In genomic region chr1:15702722-15703550, GRCh38 we compare ENCODE assay signal across 8 cellular contexts. TPM values are rescaled to one million over a fixed set of nuclear protein-coding genes. Genes with fewer than 3 reads are reported as not detected.
DNase-seq lines count a peak whose midpoint lies in the region; ATAC-seq and TF ChIP-seq lines count a peak whose summit lies in the region.

No MANE protein-coding gene starts in this region.

- H3K9me3 ChIP-seq in WERI-Rb-1 (ENCODE audit: severe bottlenecking) (no peaks in the 10 kb centered on the region), prostate gland (no peaks in the 10 kb centered on the region)
- no peaks in the 10 kb centered on the region for H3K9me3 ChIP-seq in CD4-positive, alpha-beta memory T cell (ENCODE audit: control insufficient read depth in 1 of 2, low read length in 2 of 2)

- H3K4me3 ChIP-seq in WERI-Rb-1 (ENCODE audit: low read depth, low read length) (no peak overlapping the region), prostate gland (no peak overlapping the region)
- H3K4me3 ChIP-seq in CD4-positive, alpha-beta memory T cell (ENCODE audit: low read length in 2 of 2): no peak overlapping the region

- peaks cover 27% of the 10 kb centered on the region for H3K4me1 Mint-ChIP-seq in glutamatergic neuron (ENCODE audit: low read depth, unreplicated experiment)
- H3K4me1 Mint-ChIP-seq in CD4-positive, alpha-beta memory T cell: peaks cover 8 to 34% (median 11%) of the 10 kb centered on the region in 4 donors
- peaks cover 5% of the 10 kb centered on the region for H3K4me1 Mint-ChIP-seq in activated CD8-positive, alpha-beta memory T cell treated with anti-CD3 and anti-CD28 coated beads, Interleukin-2, amount 10 ng/mL, durations not matched to agents 7 days and 5 days

- H3K36me3 ChIP-seq in WERI-Rb-1: peaks cover 13% of the 10 kb centered on the region
- no peaks in the 10 kb centered on the region for H3K36me3 ChIP-seq in prostate gland
- H3K36me3 ChIP-seq in CD4-positive, alpha-beta memory T cell (ENCODE audit: insufficient read depth, low read length): peaks cover 3% of the 10 kb centered on the region

- ATAC-seq in activated CD8-positive, alpha-beta memory T cell treated with anti-CD3 and anti-CD28 coated beads, Interleukin-2, amount 10 ng/mL, durations not matched to agents 7 days and 5 days: no peak
- ATAC-seq in HG02571 (IDR thresholded peaks at IDR 0.05; ENCODE audit: unreplicated experiment) (no peak), GM18870 (IDR thresholded peaks at IDR 0.05; ENCODE audit: unreplicated experiment) (no peak)

- no peaks in the 10 kb centered on the region for H3K36me3 Mint-ChIP-seq in glutamatergic neuron (ENCODE audit: unreplicated experiment)
- peaks cover 5 to 12% of the 10 kb centered on the region in 2 donors for H3K36me3 Mint-ChIP-seq in CD4-positive, alpha-beta memory T cell
- peaks cover 14% of the 10 kb centered on the region for H3K36me3 Mint-ChIP-seq in activated CD8-positive, alpha-beta memory T cell treated with anti-CD3 and anti-CD28 coated beads, Interleukin-2, amount 10 ng/mL, durations not matched to agents 7 days and 5 days

- H3K27ac ChIP-seq in WERI-Rb-1 (peak overlapping the region; percentile 5; the same call in 1 of the 2 replicates), prostate gland (peak overlapping the region; percentile 68 to 71)
- H3K27ac ChIP-seq in CD4-positive, alpha-beta memory T cell (ENCODE audit: low read depth, low read length): no peak overlapping the region

- H3K4me3 Mint-ChIP-seq in glutamatergic neuron (ENCODE audit: unreplicated experiment): peak overlapping the region; percentile 78
- H3K4me3 Mint-ChIP-seq in CD4-positive, alpha-beta memory T cell: no peak overlapping the region
- H3K4me3 Mint-ChIP-seq in activated CD8-positive, alpha-beta memory T cell treated with anti-CD3 and anti-CD28 coated beads, Interleukin-2, amount 10 ng/mL, durations not matched to agents 7 days and 5 days: no peak overlapping the region

- intact Hi-C loops in prostate gland (cut with DNase I): loop anchor here (5.0 kb wide), 1 partner anchor 86 kb away; the partner anchor contains the start of gene DDI2
- intact Hi-C loops in CD4-positive, alpha-beta memory T cell (cut with micrococcal nuclease): no loop called here

- peak; percentile 61 for TF ChIP-seq CTCF in WERI-Rb-1 (IDR thresholded peaks at IDR 0.05; ENCODE audit: low read depth, low read length)
- no peak for TF ChIP-seq CTCF in glutamatergic neuron (IDR thresholded peaks at IDR 0.05; ENCODE audit: partially characterized antibody, unreplicated experiment)
- TF ChIP-seq CTCF in prostate gland (IDR thresholded peaks at IDR 0.05): peak in 1 of 4 experiments; percentile 27

- H3K27me3 Mint-ChIP-seq in glutamatergic neuron (ENCODE audit: unreplicated experiment): peaks cover 4% of the 10 kb centered on the region
- no peaks in the 10 kb centered on the region for H3K27me3 Mint-ChIP-seq in CD4-positive, alpha-beta memory T cell
- no peaks in the 10 kb centered on the region for H3K27me3 Mint-ChIP-seq in activated CD8-positive, alpha-beta memory T cell treated with anti-CD3 and anti-CD28 coated beads, Interleukin-2, amount 10 ng/mL, durations not matched to agents 7 days and 5 days

- CTCF ChIA-PET in CD4-positive, alpha-beta memory T cell (lab: Charles Lee; ENCODE audit: partially characterized antibody): interaction anchor here (0.7 kb wide), 2 partner anchors 124 to 187 kb away, joined by 3 to 4 read pairs; no protein-coding TSS in a partner anchor
- CTCF ChIA-PET in activated CD8-positive, alpha-beta memory T cell treated with anti-CD3 and anti-CD28 coated beads, Interleukin-2, amount 10 ng/mL, durations not matched to agents 7 days and 5 days (lab: Charles Lee): interaction anchor here (0.7 kb wide), 1 partner anchor 235 kb away, joined by 4 read pairs; no protein-coding TSS in a partner anchor

- peak overlapping the region; percentile 74 for H3K27ac Mint-ChIP-seq in glutamatergic neuron (ENCODE audit: unreplicated experiment)
- no peak overlapping the region for H3K27ac Mint-ChIP-seq in CD4-positive, alpha-beta memory T cell
- no peak overlapping the region for H3K27ac Mint-ChIP-seq in activated CD8-positive, alpha-beta memory T cell treated with anti-CD3 and anti-CD28 coated beads, Interleukin-2, amount 10 ng/mL, durations not matched to agents 7 days and 5 days

- DNase-seq in EL (peak; percentile 23), WERI-Rb-1 (peak; percentile 57), glutamatergic neuron (no peak), prostate gland (ENCODE audit: low spot score) (no peak)
- no peak for DNase-seq in CD4-positive, alpha-beta memory T cell
- no peak for DNase-seq in activated CD8-positive, alpha-beta memory T cell treated with anti-CD3 and anti-CD28 coated beads, Interleukin-2, amount 10 ng/mL, durations not matched to agents 7 days and 5 days

- H3K9me3 Mint-ChIP-seq in glutamatergic neuron (ENCODE audit: unreplicated experiment): peaks cover 12% of the 10 kb centered on the region
- H3K9me3 Mint-ChIP-seq in CD4-positive, alpha-beta memory T cell: peaks cover 0 to 1% (median 0%) of the 10 kb centered on the region in 8 donors
- no peaks in the 10 kb centered on the region for H3K9me3 Mint-ChIP-seq in activated CD8-positive, alpha-beta memory T cell treated with anti-CD3 and anti-CD28 coated beads, Interleukin-2, amount 10 ng/mL, durations not matched to agents 7 days and 5 days (ENCODE audit: low read depth)

- no peaks in the 10 kb centered on the region for H3K4me1 ChIP-seq in prostate gland (replicated peaks)
- peaks cover under 1% of the 10 kb centered on the region for H3K4me1 ChIP-seq in CD4-positive, alpha-beta memory T cell (ENCODE audit: insufficient read depth, low read length)

- H3K27me3 ChIP-seq in WERI-Rb-1 (ENCODE audit: insufficient read depth, low read depth, severe bottlenecking) (no peaks in the 10 kb centered on the region), prostate gland (replicated peaks; ENCODE audit: insufficient read depth) (no peaks in the 10 kb centered on the region)
- no peaks in the 10 kb centered on the region for H3K27me3 ChIP-seq in CD4-positive, alpha-beta memory T cell (ENCODE audit: insufficient read depth, low read length)

- POLR2A ChIA-PET in CD4-positive, alpha-beta memory T cell (lab: Charles Lee; ENCODE audit: partially characterized antibody): no interaction called here

- 56% methylated on average over 19 of the region's 19 CpGs for WGBS in prostate gland

- no peak for TF ChIP-seq POLR2A in prostate gland (IDR thresholded peaks at IDR 0.05)

RNA-seq across cellular contexts. Expression of gene PLEKHM2, which starts 18.8 kb away (rescaled TPM):
- total RNA-seq in glutamatergic neuron (ENCODE audit: unreplicated experiment): 66.9 TPM
- 10 to 100 TPM; 29.0 to 60.4 TPM for total RNA-seq in prostate gland
- 10 to 100 TPM; 53.1 to 59.8 TPM for total RNA-seq in CD4-positive, alpha-beta memory T cell
- 1 to 10 TPM; 2.0 to 8.8 TPM for polyA plus RNA-seq in CD4-positive, alpha-beta memory T cell
- 10 to 100 TPM; 55.7 to 63.2 TPM for total RNA-seq in activated CD8-positive, alpha-beta memory T cell treated with anti-CD3 and anti-CD28 coated beads, Interleukin-2, amount 10 ng/mL, durations not matched to agents 7 days and 5 days

RNA-seq across cellular contexts. Expression of gene SLC25A34, which starts 33.1 kb away (rescaled TPM):
- 4.1 TPM for total RNA-seq in glutamatergic neuron (ENCODE audit: unreplicated experiment)
- total RNA-seq in prostate gland: 1 to 10 TPM; 1.1 to 1.4 TPM
- total RNA-seq in CD4-positive, alpha-beta memory T cell: 1 to 10 TPM; 2.2 to 4.2 TPM
- under 1 TPM in 1 of 2 donors, not detected in 1; 0.08 TPM for polyA plus RNA-seq in CD4-positive, alpha-beta memory T cell
- total RNA-seq in activated CD8-positive, alpha-beta memory T cell treated with anti-CD3 and anti-CD28 coated beads, Interleukin-2, amount 10 ng/mL, durations not matched to agents 7 days and 5 days: under 1 TPM; 0.82 to 0.88 TPM

RNA-seq across cellular contexts. Expression of gene TMEM82, which starts 39.4 kb away (rescaled TPM):
- not detected for total RNA-seq in glutamatergic neuron (ENCODE audit: unreplicated experiment)
- not detected for total RNA-seq in prostate gland
- total RNA-seq in CD4-positive, alpha-beta memory T cell: not detected
- not detected for polyA plus RNA-seq in CD4-positive, alpha-beta memory T cell
- not detected for total RNA-seq in activated CD8-positive, alpha-beta memory T cell treated with anti-CD3 and anti-CD28 coated beads, Interleukin-2, amount 10 ng/mL, durations not matched to agents 7 days and 5 days

RNA-seq across cellular contexts. Expression of gene FBLIM1, which starts 55.7 kb away (rescaled TPM):
- total RNA-seq in glutamatergic neuron (ENCODE audit: unreplicated experiment) (29.9 TPM), prostate gland (100 to 1,000 TPM in 1 of 2 donors, 10 to 100 TPM in 1; 33.1 to 111 TPM)
- not detected for total RNA-seq in CD4-positive, alpha-beta memory T cell
- not detected for polyA plus RNA-seq in CD4-positive, alpha-beta memory T cell
- not detected for total RNA-seq in activated CD8-positive, alpha-beta memory T cell treated with anti-CD3 and anti-CD28 coated beads, Interleukin-2, amount 10 ng/mL, durations not matched to agents 7 days and 5 days

Comparison
In these comparisons a context has a peak if more than half of its experiments do, and no peak if none do; other contexts are left out.
1. DNase-seq: peak in EL (single experiment) and WERI-Rb-1 (single experiment); none in glutamatergic neuron (single experiment), prostate gland (single experiment), CD4-positive, alpha-beta memory T cell (0 of 5) and activated CD8-positive, alpha-beta memory T cell treated with anti-CD3 and anti-CD28 coated beads, Interleukin-2, amount 10 ng/mL, durations not matched to agents 7 days and 5 days (single experiment).